ENCODE assay signal across 8 cellular contexts in the genomic region with DNA sequence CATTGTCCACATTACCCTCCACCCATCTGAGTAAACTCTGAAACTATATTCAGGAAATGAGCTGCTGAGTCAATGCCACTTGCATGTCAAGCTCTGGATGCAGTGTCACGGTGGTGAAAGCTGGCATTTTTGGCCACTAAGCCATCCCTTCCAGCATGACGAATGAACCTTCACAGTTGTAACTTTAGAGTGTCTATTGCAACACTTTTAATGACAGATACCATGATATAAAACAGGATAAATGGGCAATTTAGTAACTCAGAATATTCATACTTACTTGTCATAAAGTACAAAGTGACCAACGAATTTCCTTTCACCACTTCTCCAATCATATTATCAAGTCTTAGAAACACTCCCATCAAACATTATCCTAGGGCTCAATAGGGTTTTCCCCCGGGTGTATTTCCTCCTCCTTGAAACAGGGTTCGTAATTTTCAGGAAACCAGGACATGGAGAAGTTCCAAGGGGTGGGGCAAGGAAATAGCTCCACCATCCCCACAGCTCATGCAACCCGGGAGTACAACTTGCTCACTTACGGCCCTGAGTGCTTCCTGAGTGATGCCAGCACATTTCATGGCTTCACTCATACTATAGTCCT.
DNase-seq lines count a peak whose midpoint lies in the region; ATAC-seq, FAIRE-seq and TF ChIP-seq lines count a peak whose summit lies in the region.

No MANE protein-coding gene starts in this region.

- no peak overlapping the region for H3K4me3 ChIP-seq in mesendoderm (ENCODE audit: low read length)

- H2AK5ac ChIP-seq in mesendoderm (ENCODE audit: low read length) = no peak overlapping the region

- WGBS in mesendoderm (ENCODE audit: extremely low coverage, insufficient coverage, low lambda C conversion rate) = no CpG with 5 or more reads among the region's 7 CpGs

- H4K8ac ChIP-seq in mesendoderm (ENCODE audit: low read depth, low read length) = no peak overlapping the region

- no peak overlapping the region for H2BK15ac ChIP-seq in mesendoderm (replicated peaks; ENCODE audit: low read depth)

- no peak overlapping the region for H3K9ac ChIP-seq in mesendoderm (ENCODE audit: low read length)

- no peaks in the 10 kb centered on the region for H3K79me1 ChIP-seq in mesendoderm (ENCODE audit: low read length)

- H3K4me2 ChIP-seq in mesendoderm (ENCODE audit: low read length) = no peak overlapping the region

- H3K18ac ChIP-seq in mesendoderm (ENCODE audit: low read length) = no peak overlapping the region

- no peak overlapping the region for H2BK5ac ChIP-seq in mesendoderm (ENCODE audit: low read length)

- H3K79me2 ChIP-seq in mesendoderm (ENCODE audit: control insufficient read depth, insufficient read depth, low read length) = no peaks in the 10 kb centered on the region

- no peak for TF ChIP-seq CTCF in GM13976 (IDR thresholded peaks at IDR 0.05; ENCODE audit: borderline replicate concordance, control extremely low read depth, extremely low read depth, insufficient read depth, missing control alignments)

- H3K4ac ChIP-seq in mesendoderm (ENCODE audit: low read depth, low read length) = no peak overlapping the region

- no peak overlapping the region for H3K23ac ChIP-seq in mesendoderm (ENCODE audit: low read length)

- H3K56ac ChIP-seq in mesendoderm (ENCODE audit: low read length) = no peak overlapping the region

- no peaks in the 10 kb centered on the region for H3K4me1 ChIP-seq in mesendoderm (ENCODE audit: control insufficient read depth, low read depth, low read length)

- no peak overlapping the region for H2BK120ac ChIP-seq in mesendoderm (ENCODE audit: low read depth, low read length)

- ATAC-seq in HG03520 (IDR thresholded peaks at IDR 0.05; ENCODE audit: unreplicated experiment) = no peak

- no peaks in the 10 kb centered on the region for H3K27me3 ChIP-seq in mesendoderm (ENCODE audit: insufficient read depth, low read length, poor library complexity)

- no peaks in the 10 kb centered on the region for H3K36me3 ChIP-seq in mesendoderm (ENCODE audit: control insufficient read depth, insufficient read depth, low read length)

- in situ Hi-C loops in GM13976 (cut with MboI; ENCODE audit: low sequenced_read_pairs, unreplicated experiment) = no loop called here

- DNase-seq in AML-193 (lab: John Stamatoyannopoulos, UW) = peak; percentile 71 to 92
- peak; percentile 39 for DNase-seq in GOT3 (lab: John Stamatoyannopoulos, UW)
- peak; percentile 89 for DNase-seq in RCC 7860 (ENCODE audit: low spot score)
- peak; percentile 74 for DNase-seq in glomerular visceral epithelial cell (ENCODE audit: extremely low spot score)
- DNase-seq in mesendoderm = no peak
- no peak for DNase-seq in GM13976 (ENCODE audit: low spot score)
- DNase-seq in NCI-H187 (lab: John Stamatoyannopoulos, UW) = no peak

- H4K5ac ChIP-seq in mesendoderm (ENCODE audit: low read length) = no peak overlapping the region

- peak; percentile 91 for FAIRE-seq in RCC 7860 (lab: Jason Lieb, UNC)

- no peak overlapping the region for H3K27ac ChIP-seq in mesendoderm (ENCODE audit: low read depth, low read length)

Comparison
In these comparisons a context has a peak if more than half of its experiments do, and no peak if none do; other contexts are left out.
1. DNase-seq: peak in AML-193 (2 of 2), GOT3 (single experiment), RCC 7860 (single experiment) and glomerular visceral epithelial cell (single experiment); none in mesendoderm (single experiment), GM13976 (single experiment) and NCI-H187 (0 of 2).